8 cellular contexts compared by ENCODE assay signal in genomic region chr14:77025744-77026165, GRCh38. TPM values are rescaled to one million over a fixed set of nuclear protein-coding genes. Genes with fewer than 3 reads are reported as not detected.
DNase-seq lines count a peak whose midpoint lies in the region; ATAC-seq and TF ChIP-seq lines count a peak whose summit lies in the region.

No MANE protein-coding gene starts in this region.

- no peak for ATAC-seq in mucosa of descending colon
- no peak for ATAC-seq in HG02870 (IDR thresholded peaks at IDR 0.05; ENCODE audit: unreplicated experiment)

- peaks cover 50% of the 10 kb centered on the region for H3K4me1 Mint-ChIP-seq in T-helper 2 cell treated with Interferon-gamma antibody and Interleukin-4, amounts not matched to agents 5 μg/mL and 100 μg/mL, for 36 hours (ENCODE audit: low read depth)

- peaks cover 28% of the 10 kb centered on the region for H3K36me3 Mint-ChIP-seq in T-helper 2 cell treated with Interferon-gamma antibody and Interleukin-4, amounts not matched to agents 5 μg/mL and 100 μg/mL, for 36 hours (ENCODE audit: low read depth)

- H3K27me3 ChIP-seq in ascending aorta (no peaks in the 10 kb centered on the region), testis (no peaks in the 10 kb centered on the region)

- intact Hi-C loops in ascending aorta (cut with DNase I) (loop anchor here (2.0 kb wide), 1 partner anchor 17 kb away; no protein-coding TSS in a partner anchor), testis (cut with DNase I; ENCODE audit: low total_unique reads) (loop anchor here (5.0 kb wide), 1 partner anchor 297 kb away; the partner anchor contains the start of genes GSTZ1 and POMT2), mucosa of descending colon (cut with DNase I, micrococcal nuclease) (loop anchor here in 1 of 2 donors (5.0 kb wide), 1 partner anchor 73 kb away; no protein-coding TSS in a partner anchor)

- H3K27ac ChIP-seq in ascending aorta: peak overlapping the region; percentile 99 to 100
- H3K27ac ChIP-seq in testis: peak overlapping the region; percentile 94 to 98

- H3K9me3 ChIP-seq in ascending aorta (no peaks in the 10 kb centered on the region), testis (no peaks in the 10 kb centered on the region), mucosa of descending colon (no peaks in the 10 kb centered on the region)

- DNase-seq in T-helper 2 cell treated with Interferon-gamma antibody and Interleukin-4, amounts not matched to agents 5 μg/mL and 100 μg/mL, for 36 hours (ENCODE audit: low spot score): no peak
- no peak for DNase-seq in T-helper 2 cell
- no peak for DNase-seq in ascending aorta (ENCODE audit: low spot score in 2 of 2)
- DNase-seq in kidney tubule cell (ENCODE audit: low spot score): peak; percentile 29
- DNase-seq in testis: no peak
- DNase-seq in mucosa of descending colon: no peak
- no peak for DNase-seq in NCI-H510A (lab: John Stamatoyannopoulos, UW)

- H3K4me3 ChIP-seq in ascending aorta (peak overlapping the region; percentile 91 to 92), testis (peak overlapping the region; percentile 72 to 91), mucosa of descending colon (no peak overlapping the region)

- peaks cover 0 to 11% of the 10 kb centered on the region in 2 donors for H3K36me3 ChIP-seq in ascending aorta
- H3K36me3 ChIP-seq in testis (ENCODE audit: low read depth, missing control alignments): no peaks in the 10 kb centered on the region
- H3K36me3 ChIP-seq in mucosa of descending colon (ENCODE audit: low read depth): no peaks in the 10 kb centered on the region

- peak overlapping the region; percentile 62 for H3K27ac Mint-ChIP-seq in T-helper 2 cell treated with Interferon-gamma antibody and Interleukin-4, amounts not matched to agents 5 μg/mL and 100 μg/mL, for 36 hours

- 20 to 51% methylated on average over 9 to 41 of the region's 42 CpGs for WGBS in testis, 2 donors

- H3K9me3 Mint-ChIP-seq in T-helper 2 cell treated with Interferon-gamma antibody and Interleukin-4, amounts not matched to agents 5 μg/mL and 100 μg/mL, for 36 hours: no peaks in the 10 kb centered on the region

- no peaks in the 10 kb centered on the region for H3K27me3 Mint-ChIP-seq in T-helper 2 cell treated with Interferon-gamma antibody and Interleukin-4, amounts not matched to agents 5 μg/mL and 100 μg/mL, for 36 hours (ENCODE audit: low read depth)

- peak overlapping the region; percentile 67 for H3K4me3 Mint-ChIP-seq in T-helper 2 cell treated with Interferon-gamma antibody and Interleukin-4, amounts not matched to agents 5 μg/mL and 100 μg/mL, for 36 hours

- no peak for TF ChIP-seq CTCF in ascending aorta (IDR thresholded peaks at IDR 0.05)
- TF ChIP-seq CTCF in testis (IDR thresholded peaks at IDR 0.05): no peak
- TF ChIP-seq CTCF in mucosa of descending colon (IDR thresholded peaks at IDR 0.05): no peak

- no peak for TF ChIP-seq POLR2A in testis (IDR thresholded peaks at IDR 0.05)

- H3K4me1 ChIP-seq in ascending aorta: peaks cover 16 to 45% of the 10 kb centered on the region in 2 donors
- H3K4me1 ChIP-seq in testis: peaks cover 44% of the 10 kb centered on the region
- H3K4me1 ChIP-seq in mucosa of descending colon (ENCODE audit: low read depth): peaks cover 57% of the 10 kb centered on the region

RNA-seq across cellular contexts. Expression of gene IRF2BPL, which starts 2.8 kb away (rescaled TPM):
- total RNA-seq in ascending aorta: 68.1 TPM
- total RNA-seq in testis: 100 to 1,000 TPM in 1 of 2 donors, 10 to 100 TPM in 1; 94.6 to 120 TPM
- polyA plus RNA-seq in testis (ENCODE audit: insufficient read depth, low read depth, low replicate concordance): 30.9 TPM
- total RNA-seq in mucosa of descending colon: 10 to 100 TPM; 15.1 to 74.1 (median 19.3) TPM
